ENCODE assay signal across 1 cellular context in the genomic region with DNA sequence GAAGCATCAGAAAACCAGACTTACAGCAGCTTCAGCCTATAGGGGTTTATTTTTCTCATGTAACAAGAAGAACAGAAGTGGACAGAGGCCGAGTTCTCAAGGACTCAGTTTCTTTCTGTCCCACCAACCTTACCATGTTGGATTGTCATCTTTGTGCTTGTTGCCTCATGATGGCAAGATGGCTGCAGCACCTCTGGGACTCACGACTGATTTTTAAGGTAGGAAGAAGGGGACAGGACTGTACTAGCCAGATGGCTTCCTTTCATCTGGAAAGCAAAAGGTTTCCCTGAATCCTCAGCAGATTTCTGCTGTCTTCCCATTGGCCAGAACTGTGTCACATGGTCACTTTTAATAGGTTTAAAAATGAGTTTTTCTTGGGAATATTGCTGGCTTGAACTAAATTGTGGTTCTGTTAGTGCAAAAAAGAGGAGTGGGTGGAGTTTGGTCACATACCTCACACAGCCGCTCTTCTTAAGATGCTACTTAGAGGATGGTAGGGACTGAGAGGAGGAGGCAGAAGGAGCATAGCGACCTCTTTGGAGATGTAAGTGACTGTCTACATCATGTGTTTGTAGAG.
TF ChIP-seq lines count a peak whose summit lies in the region.

No MANE protein-coding gene starts in this region.

TF ChIP-seq in GM23338, 12 proteins besides CTCF, POLR2A, EP300 and RAD21 (continued from another document):
- TF ChIP-seq, protein P1, sequence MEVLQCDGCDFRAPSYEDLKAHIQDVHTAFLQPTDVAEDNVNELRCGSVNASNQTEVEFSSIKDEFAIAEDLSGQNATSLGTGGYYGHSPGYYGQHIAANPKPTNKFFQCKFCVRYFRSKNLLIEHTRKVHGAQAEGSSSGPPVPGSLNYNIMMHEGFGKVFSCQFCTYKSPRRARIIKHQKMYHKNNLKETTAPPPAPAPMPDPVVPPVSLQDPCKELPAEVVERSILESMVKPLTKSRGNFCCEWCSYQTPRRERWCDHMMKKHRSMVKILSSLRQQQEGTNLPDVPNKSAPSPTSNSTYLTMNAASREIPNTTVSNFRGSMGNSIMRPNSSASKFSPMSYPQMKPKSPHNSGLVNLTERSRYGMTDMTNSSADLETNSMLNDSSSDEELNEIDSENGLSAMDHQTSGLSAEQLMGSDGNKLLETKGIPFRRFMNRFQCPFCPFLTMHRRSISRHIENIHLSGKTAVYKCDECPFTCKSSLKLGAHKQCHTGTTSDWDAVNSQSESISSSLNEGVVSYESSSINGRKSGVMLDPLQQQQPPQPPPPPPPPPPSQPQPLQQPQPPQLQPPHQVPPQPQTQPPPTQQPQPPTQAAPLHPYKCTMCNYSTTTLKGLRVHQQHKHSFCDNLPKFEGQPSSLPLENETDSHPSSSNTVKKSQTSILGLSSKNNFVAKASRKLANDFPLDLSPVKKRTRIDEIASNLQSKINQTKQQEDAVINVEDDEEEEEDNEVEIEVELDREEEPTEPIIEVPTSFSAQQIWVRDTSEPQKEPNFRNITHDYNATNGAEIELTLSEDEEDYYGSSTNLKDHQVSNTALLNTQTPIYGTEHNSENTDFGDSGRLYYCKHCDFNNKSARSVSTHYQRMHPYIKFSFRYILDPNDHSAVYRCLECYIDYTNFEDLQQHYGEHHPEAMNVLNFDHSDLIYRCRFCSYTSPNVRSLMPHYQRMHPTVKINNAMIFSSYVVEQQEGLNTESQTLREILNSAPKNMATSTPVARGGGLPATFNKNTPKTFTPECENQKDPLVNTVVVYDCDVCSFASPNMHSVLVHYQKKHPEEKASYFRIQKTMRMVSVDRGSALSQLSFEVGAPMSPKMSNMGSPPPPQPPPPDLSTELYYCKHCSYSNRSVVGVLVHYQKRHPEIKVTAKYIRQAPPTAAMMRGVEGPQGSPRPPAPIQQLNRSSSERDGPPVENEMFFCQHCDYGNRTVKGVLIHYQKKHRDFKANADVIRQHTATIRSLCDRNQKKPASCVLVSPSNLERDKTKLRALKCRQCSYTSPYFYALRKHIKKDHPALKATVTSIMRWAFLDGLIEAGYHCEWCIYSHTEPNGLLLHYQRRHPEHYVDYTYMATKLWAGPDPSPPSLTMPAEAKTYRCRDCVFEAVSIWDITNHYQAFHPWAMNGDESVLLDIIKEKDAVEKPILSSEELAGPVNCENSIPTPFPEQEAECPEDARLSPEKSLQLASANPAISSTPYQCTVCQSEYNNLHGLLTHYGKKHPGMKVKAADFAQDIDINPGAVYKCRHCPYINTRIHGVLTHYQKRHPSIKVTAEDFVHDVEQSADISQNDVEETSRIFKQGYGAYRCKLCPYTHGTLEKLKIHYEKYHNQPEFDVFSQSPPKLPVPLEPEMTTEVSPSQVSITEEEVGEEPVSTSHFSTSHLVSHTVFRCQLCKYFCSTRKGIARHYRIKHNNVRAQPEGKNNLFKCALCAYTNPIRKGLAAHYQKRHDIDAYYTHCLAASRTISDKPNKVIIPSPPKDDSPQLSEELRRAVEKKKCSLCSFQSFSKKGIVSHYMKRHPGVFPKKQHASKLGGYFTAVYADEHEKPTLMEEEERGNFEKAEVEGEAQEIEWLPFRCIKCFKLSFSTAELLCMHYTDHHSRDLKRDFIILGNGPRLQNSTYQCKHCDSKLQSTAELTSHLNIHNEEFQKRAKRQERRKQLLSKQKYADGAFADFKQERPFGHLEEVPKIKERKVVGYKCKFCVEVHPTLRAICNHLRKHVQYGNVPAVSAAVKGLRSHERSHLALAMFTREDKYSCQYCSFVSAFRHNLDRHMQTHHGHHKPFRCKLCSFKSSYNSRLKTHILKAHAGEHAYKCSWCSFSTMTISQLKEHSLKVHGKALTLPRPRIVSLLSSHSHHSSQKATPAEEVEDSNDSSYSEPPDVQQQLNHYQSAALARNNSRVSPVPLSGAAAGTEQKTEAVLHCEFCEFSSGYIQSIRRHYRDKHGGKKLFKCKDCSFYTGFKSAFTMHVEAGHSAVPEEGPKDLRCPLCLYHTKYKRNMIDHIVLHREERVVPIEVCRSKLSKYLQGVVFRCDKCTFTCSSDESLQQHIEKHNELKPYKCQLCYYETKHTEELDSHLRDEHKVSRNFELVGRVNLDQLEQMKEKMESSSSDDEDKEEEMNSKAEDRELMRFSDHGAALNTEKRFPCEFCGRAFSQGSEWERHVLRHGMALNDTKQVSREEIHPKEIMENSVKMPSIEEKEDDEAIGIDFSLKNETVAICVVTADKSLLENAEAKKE (CRISPR knock-in tag; IDR thresholded peaks at IDR 0.05): no peak
- TF ChIP-seq EZH2phosphoT487 (IDR thresholded peaks at IDR 0.05; ENCODE audit: unreplicated experiment) (no peak), EZH2 (IDR thresholded peaks at IDR 0.05; ENCODE audit: low read depth, unreplicated experiment) (no peak), POLR2AphosphoS5 (IDR thresholded peaks at IDR 0.05; ENCODE audit: low read depth) (no peak), ZNF114 (CRISPR knock-in tag; IDR thresholded peaks at IDR 0.05) (no peak), ZNF331 (CRISPR knock-in tag; IDR thresholded peaks at IDR 0.05; ENCODE audit: low read depth) (no peak), NANOG (IDR thresholded peaks at IDR 0.05; ENCODE audit: borderline replicate concordance) (no peak)
- TF ChIP-seq, protein P2, sequence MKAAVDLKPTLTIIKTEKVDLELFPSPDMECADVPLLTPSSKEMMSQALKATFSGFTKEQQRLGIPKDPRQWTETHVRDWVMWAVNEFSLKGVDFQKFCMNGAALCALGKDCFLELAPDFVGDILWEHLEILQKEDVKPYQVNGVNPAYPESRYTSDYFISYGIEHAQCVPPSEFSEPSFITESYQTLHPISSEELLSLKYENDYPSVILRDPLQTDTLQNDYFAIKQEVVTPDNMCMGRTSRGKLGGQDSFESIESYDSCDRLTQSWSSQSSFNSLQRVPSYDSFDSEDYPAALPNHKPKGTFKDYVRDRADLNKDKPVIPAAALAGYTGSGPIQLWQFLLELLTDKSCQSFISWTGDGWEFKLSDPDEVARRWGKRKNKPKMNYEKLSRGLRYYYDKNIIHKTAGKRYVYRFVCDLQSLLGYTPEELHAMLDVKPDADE (IDR thresholded peaks at IDR 0.05): no peak
